9 cellular contexts compared by ENCODE assay signal in genomic region chr11:78189851-78190250, GRCh38. TPM values are rescaled to one million over a fixed set of nuclear protein-coding genes. Genes with fewer than 3 reads are reported as not detected.
A peak's percentile ranks its signal among the peaks of the same experiment; 100 is the strongest.
DNase-seq lines count a peak whose midpoint lies in the region; ATAC-seq and TF ChIP-seq lines count a peak whose summit lies in the region.
"Had no signal": no experiment of that assay in that cellular context is flagged by ENCODE, and none has a peak within 500 bp of the region (broad histone marks: within the 10 kb centered on the region; RNA-seq: fewer than 3 reads in every experiment).

No MANE protein-coding gene starts in this region.

- peaks cover 38% of the 10 kb centered on the region for H3K4me1 ChIP-seq in CD8-positive, alpha-beta memory T cell (ENCODE audit: insufficient read depth, low read length)
- H3K4me1 ChIP-seq in OCI-LY3 (ENCODE audit: low read length) (peaks cover 22% of the 10 kb centered on the region), endodermal cell (ENCODE audit: control insufficient read depth, insufficient read depth, low read length) (peaks cover 10% of the 10 kb centered on the region)

- no peaks in the 10 kb centered on the region for H3K9me3 Mint-ChIP-seq in CD8-positive, alpha-beta memory T cell
- H3K9me3 Mint-ChIP-seq in endodermal cell = no peaks in the 10 kb centered on the region

- no peak; the same call in 1 of the 2 replicates for TF ChIP-seq CTCF in OCI-LY3 (IDR thresholded peaks at IDR 0.05; ENCODE audit: low read depth, low read length)
- no peak for TF ChIP-seq CTCF in endodermal cell (conservative IDR thresholded peaks at IDR 0.05)

- no peaks in the 10 kb centered on the region for H3K27me3 ChIP-seq in CD8-positive, alpha-beta memory T cell (ENCODE audit: insufficient read depth, low read length, poor library complexity, severe bottlenecking)
- H3K27me3 ChIP-seq in OCI-LY3 (ENCODE audit: low read depth, low read length) (no peaks in the 10 kb centered on the region), endodermal cell (ENCODE audit: control insufficient read depth, insufficient read depth, low read length, poor library complexity, severe bottlenecking) (no peaks in the 10 kb centered on the region)

- 60 to 75% methylated on average over 2 to 3 of the region's 3 CpGs for WGBS in endodermal cell (ENCODE audit: insufficient coverage in 1 of 2, insufficient read length in 1 of 2), 2 experiments

- H4K20me1 ChIP-seq in OCI-LY3 (ENCODE audit: insufficient read depth, low read length) = no peaks in the 10 kb centered on the region

- H3K4me1 Mint-ChIP-seq in CD8-positive, alpha-beta memory T cell = peaks cover 37 to 75% (median 62%) of the 10 kb centered on the region in 3 donors
- H3K4me1 Mint-ChIP-seq in endodermal cell = peaks cover 17% of the 10 kb centered on the region

- CTCF ChIA-PET in CD8-positive, alpha-beta memory T cell (lab: Charles Lee) = interaction anchor here (1.1 to 2.1 kb wide), 3 partner anchors 11 to 112 kb away, joined by 3 to 5 read pairs (median 4); no protein-coding TSS in a partner anchor

- H3K27ac Mint-ChIP-seq in CD8-positive, alpha-beta memory T cell = peak overlapping the region; percentile 55 to 99 (median 88)
- peak overlapping the region; percentile 24 for H3K27ac Mint-ChIP-seq in endodermal cell

- H3K4me3 Mint-ChIP-seq in CD8-positive, alpha-beta memory T cell = peak overlapping the region; percentile 96 to 100 (median 99)
- H3K4me3 Mint-ChIP-seq in endodermal cell = peak overlapping the region; percentile 86

- peak overlapping the region; percentile 97 for H3K4me3 ChIP-seq in CD8-positive, alpha-beta memory T cell (ENCODE audit: low read length)
- H3K4me3 ChIP-seq in OCI-LY3 (ENCODE audit: low read length) (peak overlapping the region; percentile 92; the same call in 1 of the 2 replicates), endodermal cell (ENCODE audit: low read length) (peak overlapping the region; percentile 84)

- H3K36me3 Mint-ChIP-seq in CD8-positive, alpha-beta memory T cell = peaks cover 0 to 10% (median 4%) of the 10 kb centered on the region in 3 donors
- peaks cover 4% of the 10 kb centered on the region for H3K36me3 Mint-ChIP-seq in endodermal cell (ENCODE audit: low read depth)

- ATAC-seq in HG03457 (IDR thresholded peaks at IDR 0.05; ENCODE audit: unreplicated experiment) = no peak

- intact Hi-C loops in posterior vena cava (cut with DNase I) = no loop called here

- DNase-seq in CD8-positive, alpha-beta memory T cell = peak in 1 of 5 donors; percentile 26
- DNase-seq in endodermal cell (no peak), posterior vena cava (ENCODE audit: low spot score) (peak; percentile 52), SKM-1 (lab: John Stamatoyannopoulos, UW; ENCODE audit: unreplicated experiment) (no peak), activated gamma-delta T cell treated with Interleukin-2 at 50 U/mL for 16 hours (no peak), DMS 273 treated with DMSO at 0.1 percent for 48 hours (lab: John Stamatoyannopoulos, UW) (no peak)
- DNase-seq: KG1 had no signal

- no peaks in the 10 kb centered on the region for H3K36me3 ChIP-seq in CD8-positive, alpha-beta memory T cell (ENCODE audit: insufficient read depth, low read length)
- no peaks in the 10 kb centered on the region for H3K36me3 ChIP-seq in OCI-LY3 (replicated peaks; ENCODE audit: low read depth, low read length)
- no peaks in the 10 kb centered on the region for H3K36me3 ChIP-seq in endodermal cell (ENCODE audit: control insufficient read depth, insufficient read depth, low read length)

- no peaks in the 10 kb centered on the region for H3K79me2 ChIP-seq in OCI-LY3 (ENCODE audit: low read length)

- no peak overlapping the region for H2AFZ ChIP-seq in OCI-LY3 (ENCODE audit: low read depth, low read length)

- H3K9me3 ChIP-seq in CD8-positive, alpha-beta memory T cell (ENCODE audit: low read length) = no peaks in the 10 kb centered on the region
- H3K9me3 ChIP-seq in OCI-LY3 (ENCODE audit: insufficient read depth, low read length) (no peaks in the 10 kb centered on the region), endodermal cell (ENCODE audit: control insufficient read depth, low read length) (no peaks in the 10 kb centered on the region)

- H3K27me3 Mint-ChIP-seq in CD8-positive, alpha-beta memory T cell = peaks cover 0 to 1% of the 10 kb centered on the region in 2 donors
- H3K27me3 Mint-ChIP-seq in endodermal cell (ENCODE audit: insufficient read depth) = peaks cover 22% of the 10 kb centered on the region

- POLR2A ChIA-PET in CD8-positive, alpha-beta memory T cell (lab: Charles Lee) = interaction anchor here (3.4 kb wide), 1 partner anchor 13 kb away, joined by 12 read pairs; no protein-coding TSS in a partner anchor

- H3K9ac ChIP-seq in OCI-LY3 (ENCODE audit: low read length) (no peak overlapping the region), endodermal cell (ENCODE audit: extremely low read depth, low read length, poor library complexity, severe bottlenecking) (no peak overlapping the region)

- peak overlapping the region; percentile 76 for H3K4me2 ChIP-seq in OCI-LY3 (ENCODE audit: low read length)

- no peak overlapping the region for H3K27ac ChIP-seq in CD8-positive, alpha-beta memory T cell (ENCODE audit: low read depth, low read length)
- H3K27ac ChIP-seq in OCI-LY3 (ENCODE audit: low read length) (no peak overlapping the region), endodermal cell (ENCODE audit: low read depth, low read length) (no peak overlapping the region)

RNA-seq across cellular contexts. Expression of gene USP35, which starts 1.1 kb away (rescaled TPM):
- 1 to 10 TPM; 4.4 TPM for total RNA-seq in CD8-positive, alpha-beta memory T cell
- polyA plus RNA-seq in CD8-positive, alpha-beta memory T cell = 1.1 TPM
- total RNA-seq in endodermal cell (10 to 100 TPM in 1 of 2 donors, 1 to 10 TPM in 1; 8.6 to 11.2 TPM), posterior vena cava (10 to 100 TPM; 12.8 to 14.1 TPM)
- polyA plus RNA-seq in endodermal cell (2013, experiment 1 of 2) = 8.2 TPM
- 6.9 TPM for polyA plus RNA-seq in endodermal cell (2013, experiment 2 of 2)

RNA-seq across cellular contexts. Expression of gene KCTD21, which starts 1.4 kb away (rescaled TPM):
- total RNA-seq in CD8-positive, alpha-beta memory T cell = 1 to 10 TPM; 4.6 to 4.9 TPM
- polyA plus RNA-seq in CD8-positive, alpha-beta memory T cell = 3.3 TPM
- 1 to 10 TPM; 4.1 to 4.6 TPM for total RNA-seq in endodermal cell
- 4.5 TPM for polyA plus RNA-seq in endodermal cell (2013, experiment 1 of 2)
- 4.4 TPM for polyA plus RNA-seq in endodermal cell (2013, experiment 2 of 2)
- 10 to 100 TPM; 10.2 to 10.5 TPM for total RNA-seq in posterior vena cava

RNA-seq across cellular contexts. Expression of gene ALG8, which starts 50.4 kb away (rescaled TPM):
- 10 to 100 TPM; 43.4 to 46.9 TPM for total RNA-seq in CD8-positive, alpha-beta memory T cell
- 48.9 TPM for polyA plus RNA-seq in CD8-positive, alpha-beta memory T cell
- total RNA-seq in endodermal cell (10 to 100 TPM; 72.1 to 81.4 TPM), posterior vena cava (10 to 100 TPM; 25.6 to 28.6 TPM)
- 71.0 TPM for polyA plus RNA-seq in endodermal cell (2013, experiment 1 of 2)
- polyA plus RNA-seq in endodermal cell (2013, experiment 2 of 2) = 64.7 TPM
